10 cellular contexts compared by ENCODE assay signal in genomic region chr3:156727519-156728205, GRCh38. TPM values are rescaled to one million over a fixed set of nuclear protein-coding genes. Genes with fewer than 3 reads are reported as not detected.
DNase-seq lines count a peak whose midpoint lies in the region; ATAC-seq and TF ChIP-seq lines count a peak whose summit lies in the region.
"Had no signal": no experiment of that assay in that cellular context is flagged by ENCODE, and none has a peak within 500 bp of the region (broad histone marks: within the 10 kb centered on the region; RNA-seq: fewer than 3 reads in every experiment).

No MANE protein-coding gene starts in this region.

- H3K4me1 ChIP-seq in GM23338 (ENCODE audit: insufficient read depth): no peaks in the 10 kb centered on the region

- TF ChIP-seq CTCF in GM23338 (conservative IDR thresholded peaks at IDR 0.05; ENCODE audit: low read depth in 2 of 2) (no peak), osteocyte (IDR thresholded peaks at IDR 0.05) (no peak)

- H3K4me3 Mint-ChIP-seq in GM23338 (no peak overlapping the region), osteocyte (ENCODE audit: unreplicated experiment) (no peak overlapping the region)
- H3K4me3 Mint-ChIP-seq: activated naive CD8-positive, alpha-beta T cell had no signal

- H3K36me3 ChIP-seq in GM23338 (ENCODE audit: insufficient read depth): no peaks in the 10 kb centered on the region

- no peaks in the 10 kb centered on the region for H3K27me3 ChIP-seq in GM23338 (ENCODE audit: insufficient read depth)

- H3K9me2 ChIP-seq in GM23338 (ENCODE audit: insufficient read depth): no peaks in the 10 kb centered on the region

- H4K20me1 ChIP-seq in GM23338 (replicated peaks; ENCODE audit: insufficient read depth): no peaks in the 10 kb centered on the region

- H3F3A ChIP-seq in GM23338 (replicated peaks; ENCODE audit: low read depth): no peaks in the 10 kb centered on the region

- DNase-seq in NCI-H748 (lab: John Stamatoyannopoulos, UW; ENCODE audit: unreplicated experiment) (peak; percentile 59), NCI-H748 treated with DMSO at 0.1 percent for 48 hours (lab: John Stamatoyannopoulos, UW) (no peak), GM23338 (ENCODE audit: low spot score) (peak; percentile 16), osteocyte (ENCODE audit: extremely low spot score, unreplicated experiment) (no peak), retina (no peak), NCI-H128 (lab: John Stamatoyannopoulos, UW; ENCODE audit: unreplicated experiment) (no peak)
- DNase-seq: NCI-H1694 had no signal

- ATAC-seq in GM23338 (no peak), HG03520 (IDR thresholded peaks at IDR 0.05; ENCODE audit: unreplicated experiment) (peak; percentile 92), SK-N-SH treated with all-trans-retinoic acid at 6 μM for 48 hours (no peak)

- H3K36me3 Mint-ChIP-seq in GM23338 (ENCODE audit: low read depth) (no peaks in the 10 kb centered on the region), osteocyte (ENCODE audit: unreplicated experiment) (peaks cover 31% of the 10 kb centered on the region)

- peaks cover 16% of the 10 kb centered on the region; the same call in 2 of the 3 replicates for H3K4me1 Mint-ChIP-seq in GM23338
- H3K4me1 Mint-ChIP-seq in osteocyte (ENCODE audit: unreplicated experiment): peaks cover 62% of the 10 kb centered on the region

- H3K4me3 ChIP-seq in GM23338: no peak overlapping the region

- H3K4me2 ChIP-seq in GM23338: no peak overlapping the region

- H3K27me3 Mint-ChIP-seq in GM23338 (ENCODE audit: insufficient read depth, low read depth, poor library complexity): no peaks in the 10 kb centered on the region
- H3K27me3 Mint-ChIP-seq in osteocyte (ENCODE audit: unreplicated experiment): no peaks in the 10 kb centered on the region
- H3K27me3 Mint-ChIP-seq: activated naive CD8-positive, alpha-beta T cell had no signal

- H3K27ac Mint-ChIP-seq in GM23338 (no peak overlapping the region), osteocyte (ENCODE audit: unreplicated experiment) (peak overlapping the region; percentile 73)
- H3K27ac Mint-ChIP-seq: activated naive CD8-positive, alpha-beta T cell had no signal

- H3K27ac ChIP-seq in GM23338 (ENCODE audit: low read depth): no peak overlapping the region

- H3K79me2 ChIP-seq in GM23338 (replicated peaks; ENCODE audit: insufficient read depth): no peaks in the 10 kb centered on the region

- peak overlapping the region; percentile 2; the same call in 1 of the 2 replicates for H2AFZ ChIP-seq in GM23338

- H3K9me3 Mint-ChIP-seq in GM23338 (no peaks in the 10 kb centered on the region), osteocyte (ENCODE audit: unreplicated experiment) (no peaks in the 10 kb centered on the region)

TF ChIP-seq in GM23338, 12 proteins besides CTCF, POLR2A, EP300 and RAD21 (continues in another document):
- TF ChIP-seq JUNB (IDR thresholded peaks at IDR 0.05; ENCODE audit: unreplicated experiment) (no peak), CREB1 (CRISPR knock-in tag; IDR thresholded peaks at IDR 0.05; ENCODE audit: low read depth) (no peak), ZNF331 (CRISPR knock-in tag; IDR thresholded peaks at IDR 0.05; ENCODE audit: low read depth) (no peak), EZH2 (IDR thresholded peaks at IDR 0.05; ENCODE audit: low read depth, unreplicated experiment) (no peak)

TF ChIP-seq in SK-N-SH treated with all-trans-retinoic acid at 6 μM for 48 hours, 23 proteins besides CTCF, POLR2A, EP300 and RAD21:
- no peak for TF ChIP-seq TSHZ2 (CRISPR knock-in tag; IDR thresholded peaks at IDR 0.05)
- no peak for TF ChIP-seq SNAI2 (CRISPR knock-in tag; IDR thresholded peaks at IDR 0.05)
- no peak for TF ChIP-seq OSR1 (CRISPR knock-in tag; IDR thresholded peaks at IDR 0.05)
- no peak for TF ChIP-seq ZNF8 (CRISPR knock-in tag; IDR thresholded peaks at IDR 0.05)
- no peak for TF ChIP-seq PATZ1 (CRISPR knock-in tag; IDR thresholded peaks at IDR 0.05; ENCODE audit: borderline replicate concordance)
- TF ChIP-seq CREB5 (CRISPR knock-in tag; IDR thresholded peaks at IDR 0.05; ENCODE audit: low read depth): no peak
- no peak for TF ChIP-seq ZNF70 (CRISPR knock-in tag; IDR thresholded peaks at IDR 0.05)
- TF ChIP-seq GLIS3 (CRISPR knock-in tag; IDR thresholded peaks at IDR 0.05): no peak
- TF ChIP-seq ESRRG (CRISPR knock-in tag; IDR thresholded peaks at IDR 0.05): no peak
- no peak for TF ChIP-seq BACH2 (CRISPR knock-in tag; IDR thresholded peaks at IDR 0.05; ENCODE audit: borderline replicate concordance)
- no peak for TF ChIP-seq TOX (CRISPR knock-in tag; IDR thresholded peaks at IDR 0.05; ENCODE audit: borderline replicate concordance)

RNA-seq across cellular contexts. Expression of gene TIPARP, which starts 53.3 kb away (rescaled TPM):
- 6.9 and 10.2 TPM in 2 replicates for total RNA-seq in GM23338 (2014; rRNA removed; shearing (Covaris generic))
- 2.8 and 4.5 TPM in 2 replicates for polyA plus RNA-seq in GM23338 (2016; fragmentation: Nextera tagmentation; extraction: Ambion mirVana)
- 152 and 163 TPM in 2 replicates for total RNA-seq in osteocyte

Comparison
In these comparisons a context has a peak if more than half of its experiments do, and no peak if none do; other contexts are left out.
1. DNase-seq: peak in NCI-H748 (single experiment) and GM23338 (single experiment); none in NCI-H748 treated with DMSO at 0.1 percent for 48 hours (single experiment), osteocyte (single experiment), retina (single experiment) and NCI-H128 (single experiment).
2. RNA of gene TIPARP, which starts 53.3 kb away (total RNA-seq): 152 to 163 TPM in osteocyte; 6.9 to 10.2 TPM in GM23338; every median in the first group is over 10 times any median in the second.